11 cellular contexts compared by ENCODE assay signal in the genomic region with DNA sequence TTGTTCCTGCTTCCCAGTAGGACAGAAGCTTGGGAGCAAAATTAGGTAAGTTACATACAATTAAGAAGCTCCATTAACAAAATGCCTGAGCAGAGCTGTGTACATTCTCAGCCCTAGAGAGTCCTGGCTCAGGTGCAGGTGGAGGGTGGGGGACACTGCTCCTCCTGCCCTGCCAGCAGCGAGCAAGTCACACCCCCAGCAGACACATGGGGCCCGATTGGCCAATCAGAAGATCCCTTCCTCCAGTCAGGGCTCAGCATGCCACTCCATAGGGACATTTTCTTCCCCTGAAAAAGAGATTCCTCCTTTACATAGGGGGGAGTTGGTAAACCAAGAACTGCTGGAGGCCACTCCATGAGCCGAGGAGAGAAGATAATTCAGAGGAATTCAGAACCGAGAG.
DNase-seq lines count a peak whose midpoint lies in the region; ATAC-seq and TF ChIP-seq lines count a peak whose summit lies in the region.
"Had no signal": no experiment of that assay in that cellular context is flagged by ENCODE, and none has a peak within 500 bp of the region (broad histone marks: within the 10 kb centered on the region; RNA-seq: fewer than 3 reads in every experiment).

No MANE protein-coding gene starts in this region.

- no peaks in the 10 kb centered on the region for H3K9me3 Mint-ChIP-seq in activated T-helper 1 cell treated with anti-CD3 and anti-CD28 coated beads, Interleukin-12 subunit alpha, Interleukin-12 subunit beta, Interleukin-2, Interleukin-4 antibody, amounts not matched to agents 30 ng/mL and 10 ng/mL and 1 ng/mL, durations not matched to agents 14 hours and 24 hours and 36 hours

- no peaks in the 10 kb centered on the region for H3K4me1 ChIP-seq in mucosa of descending colon (ENCODE audit: low read depth)

- DNase-seq in ELF-1 (ENCODE audit: low read depth, low spot score) (peak; percentile 89), NCI-H2029 treated with DMSO at 0.1 percent for 48 hours (lab: John Stamatoyannopoulos, UW) (peak; percentile 32), T47D (ENCODE audit: low read depth in 1 of 2, low spot score in 1 of 2) (peak; percentile 91 to 97), mucosa of descending colon (peak in 2 of 3 donors; percentile 41 to 42), hypothalamus (lab: John Stamatoyannopoulos, UW) (no peak)
- DNase-seq in activated naive CD4-positive, alpha-beta T cell treated with Interleukin-2 at 50 U/mL for 16 hours, result no peak
- no peak for DNase-seq in activated T-helper 1 cell treated with anti-CD3 and anti-CD28 coated beads, Interleukin-12 subunit alpha, Interleukin-12 subunit beta, Interleukin-2, Interleukin-4 antibody, amounts not matched to agents 30 ng/mL and 10 ng/mL and 1 ng/mL, durations not matched to agents 14 hours and 24 hours and 36 hours (ENCODE audit: low spot score)
- DNase-seq in activated CD4-positive, alpha-beta T cell treated with anti-CD3 and anti-CD28 coated beads, Interleukin-2, amount 50 U/mL, for 48 hours, result no peak
- DNase-seq: HFFc6 had no signal

- intact Hi-C loops in mucosa of descending colon (cut with DNase I, micrococcal nuclease), result no loop called here
- intact Hi-C loops in activated T-helper 1 cell treated with anti-CD3 and anti-CD28 coated beads, Interleukin-12 subunit alpha, Interleukin-12 subunit beta, Interleukin-2, Interleukin-4 antibody, amounts not matched to agents 30 ng/mL and 10 ng/mL and 1 ng/mL, durations not matched to agents 14 hours and 24 hours and 36 hours (cut with micrococcal nuclease), result no loop called here

- ATAC-seq in mucosa of descending colon, result peak; percentile 85

- no peaks in the 10 kb centered on the region for H3K27me3 Mint-ChIP-seq in activated T-helper 1 cell treated with anti-CD3 and anti-CD28 coated beads, Interleukin-12 subunit alpha, Interleukin-12 subunit beta, Interleukin-2, Interleukin-4 antibody, amounts not matched to agents 30 ng/mL and 10 ng/mL and 1 ng/mL, durations not matched to agents 14 hours and 24 hours and 36 hours (ENCODE audit: insufficient read depth)

- H3K36me3 ChIP-seq in mucosa of descending colon (ENCODE audit: low read depth), result no peaks in the 10 kb centered on the region

- no peak overlapping the region for H3K4me3 Mint-ChIP-seq in activated T-helper 1 cell treated with anti-CD3 and anti-CD28 coated beads, Interleukin-12 subunit alpha, Interleukin-12 subunit beta, Interleukin-2, Interleukin-4 antibody, amounts not matched to agents 30 ng/mL and 10 ng/mL and 1 ng/mL, durations not matched to agents 14 hours and 24 hours and 36 hours
- H3K4me3 Mint-ChIP-seq: dendritic cell treated with granulocyte-macrophage colony-stimulating factor and Interleukin-4, amounts not matched to agents 40 ng/mL and 50 ng/mL, for 4 days; HFFc6; mesothelial cell of epicardium had no signal

- H3K4me3 ChIP-seq in mucosa of descending colon, result no peak overlapping the region

- no peak overlapping the region for H3K27ac Mint-ChIP-seq in activated T-helper 1 cell treated with anti-CD3 and anti-CD28 coated beads, Interleukin-12 subunit alpha, Interleukin-12 subunit beta, Interleukin-2, Interleukin-4 antibody, amounts not matched to agents 30 ng/mL and 10 ng/mL and 1 ng/mL, durations not matched to agents 14 hours and 24 hours and 36 hours
- H3K27ac Mint-ChIP-seq: dendritic cell treated with granulocyte-macrophage colony-stimulating factor and Interleukin-4, amounts not matched to agents 40 ng/mL and 50 ng/mL, for 4 days; HFFc6; mesothelial cell of epicardium had no signal

- in situ Hi-C loops in T47D (cut with HindIII; ENCODE audit: low pct_unique_long_range_greater_than_20kb, low sequenced_read_pairs), result no loop called here

- H3K9me3 ChIP-seq in mucosa of descending colon, result no peaks in the 10 kb centered on the region

- no peak for TF ChIP-seq CTCF in mucosa of descending colon (IDR thresholded peaks at IDR 0.05)

- H3K36me3 Mint-ChIP-seq in activated T-helper 1 cell treated with anti-CD3 and anti-CD28 coated beads, Interleukin-12 subunit alpha, Interleukin-12 subunit beta, Interleukin-2, Interleukin-4 antibody, amounts not matched to agents 30 ng/mL and 10 ng/mL and 1 ng/mL, durations not matched to agents 14 hours and 24 hours and 36 hours (ENCODE audit: low read depth), result no peaks in the 10 kb centered on the region
- H3K36me3 Mint-ChIP-seq: mesothelial cell of epicardium had no signal

- no peaks in the 10 kb centered on the region for H3K4me1 Mint-ChIP-seq in activated T-helper 1 cell treated with anti-CD3 and anti-CD28 coated beads, Interleukin-12 subunit alpha, Interleukin-12 subunit beta, Interleukin-2, Interleukin-4 antibody, amounts not matched to agents 30 ng/mL and 10 ng/mL and 1 ng/mL, durations not matched to agents 14 hours and 24 hours and 36 hours (ENCODE audit: low read depth)

Comparison
In these comparisons a context has a peak if more than half of its experiments do, and no peak if none do; other contexts are left out.
1. DNase-seq: peak in ELF-1 (single experiment), NCI-H2029 treated with DMSO at 0.1 percent for 48 hours (single experiment), T47D (2 of 2) and mucosa of descending colon (2 of 3); none in hypothalamus (0 of 51), activated naive CD4-positive, alpha-beta T cell treated with Interleukin-2 at 50 U/mL for 16 hours (single experiment), activated T-helper 1 cell treated with anti-CD3 and anti-CD28 coated beads, Interleukin-12 subunit alpha, Interleukin-12 subunit beta, Interleukin-2, Interleukin-4 antibody, amounts not matched to agents 30 ng/mL and 10 ng/mL and 1 ng/mL, durations not matched to agents 14 hours and 24 hours and 36 hours (single experiment) and activated CD4-positive, alpha-beta T cell treated with anti-CD3 and anti-CD28 coated beads, Interleukin-2, amount 50 U/mL, for 48 hours (0 of 2).